Comparison of ENCODE assay signal across 27 cellular contexts in genomic region chr5:98587166-98587565, GRCh38.
DNase-seq lines count a peak whose midpoint lies in the region; ATAC-seq, FAIRE-seq and TF ChIP-seq lines count a peak whose summit lies in the region.
"Had no signal": no experiment of that assay in that cellular context is flagged by ENCODE, and none has a peak within 500 bp of the region (broad histone marks: within the 10 kb centered on the region; RNA-seq: fewer than 3 reads in every experiment).

No MANE protein-coding gene starts in this region.

- FAIRE-seq in GM19239 (lab: Jason Lieb, UNC) (no peak), frontal cortex (lab: Jason Lieb, UNC) (no peak)
- FAIRE-seq: A204.1, GM12878, GM12892, GM18507 had no signal

- H3K9me3 Mint-ChIP-seq in glutamatergic neuron (ENCODE audit: unreplicated experiment): peaks cover 5% of the 10 kb centered on the region

- H3K9me3 ChIP-seq in mucosa of descending colon: no peaks in the 10 kb centered on the region
- H3K9me3 ChIP-seq: BE2C, BLaER1 had no signal

- peak; percentile 68 for ATAC-seq in mucosa of descending colon
- ATAC-seq: GM12878 had no signal

- peaks cover 32% of the 10 kb centered on the region for H3K4me1 Mint-ChIP-seq in glutamatergic neuron (ENCODE audit: low read depth, unreplicated experiment)
- H3K4me1 Mint-ChIP-seq: CD14-positive monocyte; CD4-positive, alpha-beta memory T cell; CD4-positive, CD25-positive, alpha-beta regulatory T cell; CD8-positive, alpha-beta memory T cell had no signal

- no peak overlapping the region for H3K27ac Mint-ChIP-seq in glutamatergic neuron (ENCODE audit: unreplicated experiment)
- H3K27ac Mint-ChIP-seq: CD14-positive monocyte; CD4-positive, alpha-beta memory T cell; CD4-positive, CD25-positive, alpha-beta regulatory T cell; CD8-positive, alpha-beta memory T cell had no signal

- TF ChIP-seq CTCF in glutamatergic neuron (IDR thresholded peaks at IDR 0.05; ENCODE audit: partially characterized antibody, unreplicated experiment): no peak
- no peak for TF ChIP-seq CTCF in mucosa of descending colon (IDR thresholded peaks at IDR 0.05)

- no peaks in the 10 kb centered on the region for H3K36me3 ChIP-seq in mucosa of descending colon (ENCODE audit: low read depth)
- H3K36me3 ChIP-seq: BE2C, BLaER1 had no signal

- peaks cover 9% of the 10 kb centered on the region for H3K36me3 Mint-ChIP-seq in glutamatergic neuron (ENCODE audit: unreplicated experiment)
- H3K36me3 Mint-ChIP-seq: CD14-positive monocyte; CD4-positive, alpha-beta memory T cell; CD4-positive, CD25-positive, alpha-beta regulatory T cell; CD8-positive, alpha-beta memory T cell had no signal

- H3K4me1 ChIP-seq in mucosa of descending colon (ENCODE audit: low read depth): no peaks in the 10 kb centered on the region
- H3K4me1 ChIP-seq: BE2C had no signal

- intact Hi-C loops in mucosa of descending colon (cut with DNase I, micrococcal nuclease): no loop called here

- H3K4me3 Mint-ChIP-seq in glutamatergic neuron (ENCODE audit: unreplicated experiment): peak overlapping the region; percentile 53
- H3K4me3 Mint-ChIP-seq: CD14-positive monocyte; CD4-positive, alpha-beta memory T cell; CD4-positive, CD25-positive, alpha-beta regulatory T cell; CD8-positive, alpha-beta memory T cell had no signal

- DNase-seq in NCI-H69 (lab: John Stamatoyannopoulos, UW) (peak; percentile 9), glutamatergic neuron (no peak), mucosa of descending colon (no peak), NCI-H187 (lab: John Stamatoyannopoulos, UW) (no peak), GM19239 (ENCODE audit: insufficient read length, low spot score) (no peak), frontal cortex (ENCODE audit: low spot score in 2 of 2) (no peak)
- DNase-seq: 8988T; ACHN; BE2C; C1 segment of cervical spinal cord; CD4-positive, alpha-beta memory T cell; CD4-positive, CD25-positive, alpha-beta regulatory T cell; CD8-positive, alpha-beta memory T cell; COR-L47; DMS 273 treated with DMSO at 0.1 percent for 48 hours; DMS153; DMS53; DMS79; DND-41; EL; GDM1 had no signal

- H3K27me3 Mint-ChIP-seq in glutamatergic neuron (ENCODE audit: unreplicated experiment): no peaks in the 10 kb centered on the region
- H3K27me3 Mint-ChIP-seq: CD4-positive, alpha-beta memory T cell; CD4-positive, CD25-positive, alpha-beta regulatory T cell; CD8-positive, alpha-beta memory T cell had no signal

- H3K4me3 ChIP-seq in mucosa of descending colon: no peak overlapping the region
- H3K4me3 ChIP-seq: BLaER1, GM12878 had no signal
